In the genomic region with DNA sequence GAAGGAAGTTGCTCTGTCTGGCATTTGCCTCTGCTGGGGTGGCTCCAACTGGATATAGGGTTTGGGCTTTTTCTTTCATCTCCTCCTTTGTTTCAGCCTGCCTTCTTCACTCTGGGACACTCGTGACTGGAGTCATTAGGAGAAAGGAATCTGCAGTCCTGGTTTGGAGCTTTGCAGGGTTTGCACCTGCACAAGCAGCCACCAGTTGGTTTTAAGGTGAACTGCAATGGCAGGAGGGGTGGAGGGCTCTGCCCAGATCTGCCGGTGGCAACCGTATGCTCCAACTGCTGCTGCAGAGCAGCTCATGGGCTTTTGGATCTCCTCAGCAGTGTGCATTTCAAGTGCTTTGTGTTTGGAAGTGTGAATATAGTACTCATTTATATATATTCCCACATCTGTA, we compare ENCODE assay signal across 9 cellular contexts.
DNase-seq lines count a peak whose midpoint lies in the region; ATAC-seq and TF ChIP-seq lines count a peak whose summit lies in the region.
"Had no signal": no experiment of that assay in that cellular context is flagged by ENCODE, and none has a peak within 500 bp of the region (broad histone marks: within the 10 kb centered on the region; RNA-seq: fewer than 3 reads in every experiment).

No MANE protein-coding gene starts in this region.

- peaks cover 3% of the 10 kb centered on the region; the same call in 1 of the 2 replicates for H3K36me3 ChIP-seq in WERI-Rb-1
- H3K36me3 ChIP-seq in upper lobe of left lung = no peaks in the 10 kb centered on the region
- no peaks in the 10 kb centered on the region for H3K36me3 ChIP-seq in vagina

- 85 to 92% methylated on average over 3 of the region's 3 CpGs for WGBS in upper lobe of left lung, 2 donors

- TF ChIP-seq CTCF in GM12875 (IDR thresholded peaks at IDR 0.05; ENCODE audit: borderline replicate concordance, insufficient read depth, low read depth, low read length) = 0 out of 2 replicates have a peak, but pooled peaks have one; percentile 25
- 0 out of 2 replicates have a peak, but pooled peaks have one; percentile 25 for TF ChIP-seq CTCF in WERI-Rb-1 (IDR thresholded peaks at IDR 0.05; ENCODE audit: low read depth, low read length)
- TF ChIP-seq CTCF in upper lobe of left lung (IDR thresholded peaks at IDR 0.05) = no peak
- TF ChIP-seq CTCF in vagina (IDR thresholded peaks at IDR 0.05) = no peak

- TF ChIP-seq POLR2A in upper lobe of left lung (IDR thresholded peaks at IDR 0.05) (no peak), vagina (IDR thresholded peaks at IDR 0.05) (no peak)

- intact Hi-C loops in vagina (cut with DNase I) = loop anchor here (5.0 kb wide), 1 partner anchor 290 kb away; no protein-coding TSS in a partner anchor

- H3K9me3 ChIP-seq in WERI-Rb-1 (ENCODE audit: severe bottlenecking) (no peaks in the 10 kb centered on the region), upper lobe of left lung (no peaks in the 10 kb centered on the region), vagina (no peaks in the 10 kb centered on the region)

- no peak for TF ChIP-seq EP300 in upper lobe of left lung (IDR thresholded peaks at IDR 0.05)

- no peak overlapping the region for H3K27ac ChIP-seq in WERI-Rb-1
- H3K27ac ChIP-seq in upper lobe of left lung = no peak overlapping the region
- H3K27ac ChIP-seq in vagina = no peak overlapping the region

- ATAC-seq in upper lobe of left lung (ENCODE audit: low FRiP score in 2 of 2) = no peak
- no peak for ATAC-seq in GM18502 (IDR thresholded peaks at IDR 0.05; ENCODE audit: poor library complexity, unreplicated experiment)

- peaks cover 38 to 70% (median 45%) of the 10 kb centered on the region in 4 donors for H3K4me1 ChIP-seq in upper lobe of left lung
- H3K4me1 ChIP-seq in vagina = peaks cover 48% of the 10 kb centered on the region

- H3K4me3 ChIP-seq in GM12875 (ENCODE audit: low read depth, low read length) (no peak overlapping the region), WERI-Rb-1 (ENCODE audit: low read depth, low read length) (no peak overlapping the region), upper lobe of left lung (no peak overlapping the region), vagina (no peak overlapping the region)

- H3K27me3 ChIP-seq in WERI-Rb-1 (ENCODE audit: insufficient read depth, low read depth, severe bottlenecking) (no peaks in the 10 kb centered on the region), upper lobe of left lung (no peaks in the 10 kb centered on the region), vagina (no peaks in the 10 kb centered on the region)

- DNase-seq in COLO668 (lab: John Stamatoyannopoulos, UW; ENCODE audit: unreplicated experiment) (peak; percentile 31), WERI-Rb-1 (peak; percentile 28), islet precursor cell (peak; percentile 56), upper lobe of left lung (no peak), midbrain (lab: John Stamatoyannopoulos, UW) (no peak), vagina (ENCODE audit: extremely low spot score in 2 of 2) (no peak)
- DNase-seq: activated gamma-delta T cell treated with Interleukin-2 at 50 U/mL for 16 hours had no signal

Comparison
In these comparisons a context has a peak if more than half of its experiments do, and no peak if none do; other contexts are left out.
1. DNase-seq: peak in COLO668 (single experiment), WERI-Rb-1 (single experiment) and islet precursor cell (single experiment); none in upper lobe of left lung (0 of 2), midbrain (single experiment) and vagina (0 of 2).
2. CTCF ChIP-seq: peak in GM12875 (single experiment) and WERI-Rb-1 (single experiment); none in upper lobe of left lung (0 of 6) and vagina (0 of 3).